ENCODE assay signal across 20 cellular contexts in genomic region chr13:44971656-44972595, GRCh38. TPM values are rescaled to one million over a fixed set of nuclear protein-coding genes. Genes with fewer than 3 reads are reported as not detected.
DNase-seq lines count a peak whose midpoint lies in the region; ATAC-seq and TF ChIP-seq lines count a peak whose summit lies in the region.
"Had no signal": no experiment of that assay in that cellular context is flagged by ENCODE, and none has a peak within 500 bp of the region (broad histone marks: within the 10 kb centered on the region; RNA-seq: fewer than 3 reads in every experiment).

No MANE protein-coding gene starts in this region.

- no peak for TF ChIP-seq CTCF in A673 (conservative IDR thresholded peaks at IDR 0.05; ENCODE audit: low read depth, low read length)
- TF ChIP-seq CTCF in HEK293 (tag by site-specific recombination; IDR thresholded peaks at IDR 0.05): no peak
- no peak for TF ChIP-seq CTCF in chondrocyte (IDR thresholded peaks at IDR 0.05)
- no peak for TF ChIP-seq CTCF in mucosa of descending colon (IDR thresholded peaks at IDR 0.05)

- H3K36me3 ChIP-seq in A673 (ENCODE audit: insufficient read depth, low read length, poor library complexity, severe bottlenecking) (peaks cover 5% of the 10 kb centered on the region), HEK293 (ENCODE audit: control insufficient read depth in 2 of 2, insufficient read depth in 1 of 2, low read length in 2 of 2) (peaks cover 6 to 24% of the 10 kb centered on the region in 2 experiments), mucosa of descending colon (ENCODE audit: low read depth) (no peaks in the 10 kb centered on the region)

- H3K4me3 Mint-ChIP-seq in chondrocyte (ENCODE audit: unreplicated experiment): peak overlapping the region; percentile 1
- H3K4me3 Mint-ChIP-seq: activated CD4-positive, alpha-beta memory T cell treated with anti-CD3 and anti-CD28 coated beads, Interleukin-2, amount 10 ng/mL, durations not matched to agents 7 days and 5 days; endodermal cell; T-helper 2 cell treated with Interferon-gamma antibody and Interleukin-4, amounts not matched to agents 5 μg/mL and 100 μg/mL, for 36 hours had no signal

- H3K27ac ChIP-seq in A673 (ENCODE audit: low read depth, low read length, poor library complexity, severe bottlenecking): peak overlapping the region; percentile 10
- H3K27ac ChIP-seq in HEK293 (ENCODE audit: extremely low read depth, low read depth, low read length): no peak overlapping the region
- H3K27ac ChIP-seq: BLaER1, heart left ventricle had no signal

- peaks cover 1% of the 10 kb centered on the region for H3K36me3 Mint-ChIP-seq in chondrocyte (ENCODE audit: low read depth)

- peaks cover 18% of the 10 kb centered on the region for H3K4me1 Mint-ChIP-seq in chondrocyte (ENCODE audit: low read depth)
- H3K4me1 Mint-ChIP-seq: activated CD4-positive, alpha-beta memory T cell treated with anti-CD3 and anti-CD28 coated beads, Interleukin-2, amount 10 ng/mL, durations not matched to agents 7 days and 5 days; endodermal cell had no signal

- H3K9me3 Mint-ChIP-seq in chondrocyte (ENCODE audit: low read depth): no peaks in the 10 kb centered on the region
- H3K9me3 Mint-ChIP-seq: activated CD4-positive, alpha-beta memory T cell treated with anti-CD3 and anti-CD28 coated beads, Interleukin-2, amount 10 ng/mL, durations not matched to agents 7 days and 5 days; endodermal cell; T-helper 2 cell treated with Interferon-gamma antibody and Interleukin-4, amounts not matched to agents 5 μg/mL and 100 μg/mL, for 36 hours had no signal

- BruUV-seq in A673 (replicated peaks; lab: Mats Ljungman, UMichigan): no TSS peak

- ATAC-seq in mucosa of descending colon (peak; percentile 21), GM21526 (IDR thresholded peaks at IDR 0.05; ENCODE audit: low FRiP score, unreplicated experiment) (no peak), HG02938 (IDR thresholded peaks at IDR 0.05; ENCODE audit: unreplicated experiment) (no peak), GM21360 (IDR thresholded peaks at IDR 0.05; ENCODE audit: unreplicated experiment) (no peak)
- ATAC-seq: heart left ventricle, left ventricle myocardium superior, Panc1 had no signal

- CTCF ChIA-PET in A673 (lab: Charles Lee) (interaction anchor here (0.8 to 1.9 kb wide), 2 partner anchors 310 to 337 kb away, joined by 5 to 6 read pairs; no protein-coding TSS in a partner anchor), HEK293 (lab: Yijun Ruan, JAX) (interaction anchor here (0.6 to 1.6 kb wide), 10 partner anchors 12 to 1066 kb away, joined by 3 to 8 read pairs (median 4); no protein-coding TSS in a partner anchor)

- peak overlapping the region; percentile 67 for H3K27ac Mint-ChIP-seq in chondrocyte (ENCODE audit: unreplicated experiment)
- H3K27ac Mint-ChIP-seq: activated CD4-positive, alpha-beta memory T cell treated with anti-CD3 and anti-CD28 coated beads, Interleukin-2, amount 10 ng/mL, durations not matched to agents 7 days and 5 days; endodermal cell; T-helper 2 cell treated with Interferon-gamma antibody and Interleukin-4, amounts not matched to agents 5 μg/mL and 100 μg/mL, for 36 hours had no signal

- no peaks in the 10 kb centered on the region for H3K27me3 Mint-ChIP-seq in chondrocyte (ENCODE audit: low read depth)
- H3K27me3 Mint-ChIP-seq: activated CD4-positive, alpha-beta memory T cell treated with anti-CD3 and anti-CD28 coated beads, Interleukin-2, amount 10 ng/mL, durations not matched to agents 7 days and 5 days had no signal

- DNase-seq in A673 (ENCODE audit: low spot score): peak; percentile 10
- no peak for DNase-seq in chondrocyte (ENCODE audit: low spot score)
- no peak for DNase-seq in mucosa of descending colon
- DNase-seq in NCI-H2081 (lab: John Stamatoyannopoulos, UW): no peak
- DNase-seq: activated CD4-positive, alpha-beta memory T cell treated with anti-CD3 and anti-CD28 coated beads, Interleukin-2, amount 10 ng/mL, durations not matched to agents 7 days and 5 days; activated naive CD4-positive, alpha-beta T cell; activated T-cell treated with anti-CD3 and anti-CD28 coated beads, Interleukin-2, amount 50 U/mL, for 1 hour; endodermal cell; heart left ventricle; left ventricle myocardium superior; NCI-H187 treated with DMSO at 0.1 percent for 48 hours; NK-92 treated with Interleukin-12 subunit alpha and Interleukin-12 subunit beta, amount 100 ng/mL, for 24 hours; stimulated activated CD4-positive, alpha-beta T cell treated with anti-CD3 and anti-CD28 coated beads, Interleukin-12 subunit alpha, Interleukin-12 subunit beta, amount 100 ng/mL, for 4 hours had no signal

- no peaks in the 10 kb centered on the region for H3K27me3 ChIP-seq in A673 (replicated peaks; ENCODE audit: insufficient read depth, low read depth, low read length, poor library complexity)
- H3K27me3 ChIP-seq: BLaER1, heart left ventricle had no signal

- no peak overlapping the region for H3K4me3 ChIP-seq in A673 (ENCODE audit: low read depth, low read length, poor library complexity, severe bottlenecking)
- H3K4me3 ChIP-seq in HEK293 (ENCODE audit: low read depth, low read length): no peak overlapping the region
- no peak overlapping the region for H3K4me3 ChIP-seq in mucosa of descending colon
- H3K4me3 ChIP-seq: BLaER1, heart left ventricle had no signal

- H3K9me3 ChIP-seq in A673 (ENCODE audit: low read depth, low read length, poor library complexity, severe bottlenecking) (no peaks in the 10 kb centered on the region), HEK293 (ENCODE audit: control insufficient read depth, insufficient read depth, low read depth, low read length) (no peaks in the 10 kb centered on the region), mucosa of descending colon (no peaks in the 10 kb centered on the region)
- H3K9me3 ChIP-seq: BLaER1, heart left ventricle had no signal

- H3K4me1 ChIP-seq in A673 (ENCODE audit: insufficient read depth, low read length, poor library complexity, severe bottlenecking) (peaks cover 16% of the 10 kb centered on the region), HEK293 (ENCODE audit: control insufficient read depth, insufficient read depth, low read length) (peaks cover 5% of the 10 kb centered on the region; the same call in 1 of the 2 replicates), mucosa of descending colon (ENCODE audit: low read depth) (peaks cover 7% of the 10 kb centered on the region)

- POLR2A ChIA-PET in A673 (lab: Charles Lee; ENCODE audit: low non-redundant PET) (no interaction called here), HEK293 (lab: Yijun Ruan, JAX) (no interaction called here)

- intact Hi-C loops in A673 (cut with micrococcal nuclease; ENCODE audit: unreplicated experiment) (loop anchor here (5.0 kb wide), 2 partner anchors 335 to 1065 kb away; no protein-coding TSS in a partner anchor), mucosa of descending colon (cut with DNase I, micrococcal nuclease) (loop anchor here (5.0 kb wide), 1 partner anchor 490 kb away; no protein-coding TSS in a partner anchor)

TF ChIP-seq in HEK293, 187 proteins besides CTCF, POLR2A, EP300 and RAD21:
- TF ChIP-seq, protein P1, sequence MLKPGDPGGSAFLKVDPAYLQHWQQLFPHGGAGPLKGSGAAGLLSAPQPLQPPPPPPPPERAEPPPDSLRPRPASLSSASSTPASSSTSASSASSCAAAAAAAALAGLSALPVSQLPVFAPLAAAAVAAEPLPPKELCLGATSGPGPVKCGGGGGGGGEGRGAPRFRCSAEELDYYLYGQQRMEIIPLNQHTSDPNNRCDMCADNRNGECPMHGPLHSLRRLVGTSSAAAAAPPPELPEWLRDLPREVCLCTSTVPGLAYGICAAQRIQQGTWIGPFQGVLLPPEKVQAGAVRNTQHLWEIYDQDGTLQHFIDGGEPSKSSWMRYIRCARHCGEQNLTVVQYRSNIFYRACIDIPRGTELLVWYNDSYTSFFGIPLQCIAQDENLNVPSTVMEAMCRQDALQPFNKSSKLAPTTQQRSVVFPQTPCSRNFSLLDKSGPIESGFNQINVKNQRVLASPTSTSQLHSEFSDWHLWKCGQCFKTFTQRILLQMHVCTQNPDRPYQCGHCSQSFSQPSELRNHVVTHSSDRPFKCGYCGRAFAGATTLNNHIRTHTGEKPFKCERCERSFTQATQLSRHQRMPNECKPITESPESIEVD (tag by site-specific recombination; IDR thresholded peaks at IDR 0.05): 0 out of 2 replicates have a peak, but pooled peaks have one; percentile 8
- TF ChIP-seq ZNF37A (tag by site-specific recombination; IDR thresholded peaks at IDR 0.05) (no peak), ZFP3 (tag by site-specific recombination; IDR thresholded peaks at IDR 0.05; ENCODE audit: low read depth) (no peak), ZNF501 (tag by site-specific recombination; IDR thresholded peaks at IDR 0.05) (no peak), ZSCAN23 (tag by site-specific recombination; IDR thresholded peaks at IDR 0.05) (no peak), ZNF544 (tag by site-specific recombination; IDR thresholded peaks at IDR 0.05) (no peak)
- TF ChIP-seq, protein P2, sequence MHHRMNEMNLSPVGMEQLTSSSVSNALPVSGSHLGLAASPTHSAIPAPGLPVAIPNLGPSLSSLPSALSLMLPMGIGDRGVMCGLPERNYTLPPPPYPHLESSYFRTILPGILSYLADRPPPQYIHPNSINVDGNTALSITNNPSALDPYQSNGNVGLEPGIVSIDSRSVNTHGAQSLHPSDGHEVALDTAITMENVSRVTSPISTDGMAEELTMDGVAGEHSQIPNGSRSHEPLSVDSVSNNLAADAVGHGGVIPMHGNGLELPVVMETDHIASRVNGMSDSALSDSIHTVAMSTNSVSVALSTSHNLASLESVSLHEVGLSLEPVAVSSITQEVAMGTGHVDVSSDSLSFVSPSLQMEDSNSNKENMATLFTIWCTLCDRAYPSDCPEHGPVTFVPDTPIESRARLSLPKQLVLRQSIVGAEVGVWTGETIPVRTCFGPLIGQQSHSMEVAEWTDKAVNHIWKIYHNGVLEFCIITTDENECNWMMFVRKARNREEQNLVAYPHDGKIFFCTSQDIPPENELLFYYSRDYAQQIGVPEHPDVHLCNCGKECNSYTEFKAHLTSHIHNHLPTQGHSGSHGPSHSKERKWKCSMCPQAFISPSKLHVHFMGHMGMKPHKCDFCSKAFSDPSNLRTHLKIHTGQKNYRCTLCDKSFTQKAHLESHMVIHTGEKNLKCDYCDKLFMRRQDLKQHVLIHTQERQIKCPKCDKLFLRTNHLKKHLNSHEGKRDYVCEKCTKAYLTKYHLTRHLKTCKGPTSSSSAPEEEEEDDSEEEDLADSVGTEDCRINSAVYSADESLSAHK (tag by site-specific recombination; IDR thresholded peaks at IDR 0.05): peak; percentile 71; the same call in 1 of the 2 replicates

RNA-seq across cellular contexts. Expression of gene NUFIP1, which starts 17.3 kb away (rescaled TPM):
- total RNA-seq in A673 (2021) (12.8 and 13.4 TPM in 2 replicates), chondrocyte (4.7 to 6.4 TPM (median 5.1 TPM) in 3 replicates), mucosa of descending colon (1 to 10 TPM; 1.5 to 3.9 (median 3.3) TPM)

RNA-seq across cellular contexts. Expression of gene GPALPP1, which starts 17.4 kb away (rescaled TPM):
- 29.7 and 33.8 TPM in 2 replicates for total RNA-seq in A673 (2021)
- total RNA-seq in chondrocyte: 19.3 to 30.8 TPM (median 21.5 TPM) in 3 replicates
- 10 to 100 TPM; 19.2 to 23.5 (median 20.2) TPM for total RNA-seq in mucosa of descending colon
